Comparison of ENCODE assay signal across 5 cellular contexts in the genomic region with DNA sequence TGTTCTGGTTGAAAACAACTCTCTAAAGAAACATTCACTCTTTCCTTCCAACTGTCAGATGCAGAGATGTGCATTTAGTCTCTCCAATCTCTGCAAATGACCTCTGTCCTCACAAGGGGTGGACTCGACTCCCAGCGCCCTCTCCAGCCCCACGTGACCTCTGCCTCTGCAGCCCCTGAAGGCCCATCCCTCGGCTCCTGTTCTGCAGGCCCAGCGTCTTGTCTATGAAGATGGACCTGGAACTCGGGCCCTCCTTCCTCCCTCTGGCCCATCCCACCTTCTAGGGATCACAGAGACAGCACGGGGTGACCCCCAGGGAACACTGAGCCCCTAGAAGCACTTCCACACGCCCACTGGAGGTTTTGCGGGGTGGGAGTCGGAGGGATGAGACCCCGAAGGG. TPM values are rescaled to one million over a fixed set of nuclear protein-coding genes. Genes with fewer than 3 reads are reported as not detected.
"Had no signal": no experiment of that assay in that cellular context is flagged by ENCODE, and none has a peak within 500 bp of the region (broad histone marks: within the 10 kb centered on the region; RNA-seq: fewer than 3 reads in every experiment).

No MANE protein-coding gene starts in this region.

RNA-seq across cellular contexts. Expression of gene TPSAB1, which starts 2.9 kb away (rescaled TPM):
- total RNA-seq: GM23338, H1, H9, HT-29 had no signal
- polyA plus RNA-seq: GM23338, IgD-negative memory B cell had no signal

RNA-seq across cellular contexts. Expression of gene TPSD1, which starts 12.5 kb away (rescaled TPM):
- total RNA-seq: H1, H9, HT-29 had no signal
- polyA plus RNA-seq: GM23338, IgD-negative memory B cell had no signal

RNA-seq across cellular contexts. Expression of gene TPSB2, which starts 13.4 kb away (rescaled TPM):
- total RNA-seq: GM23338, H1, H9, HT-29 had no signal
- polyA plus RNA-seq: IgD-negative memory B cell had no signal

RNA-seq across cellular contexts. Expression of gene TPSG1, which starts 18.3 kb away (rescaled TPM):
- total RNA-seq: GM23338, H1, H9 had no signal
- polyA plus RNA-seq: H1, IgD-negative memory B cell had no signal
